In the genomic region with DNA sequence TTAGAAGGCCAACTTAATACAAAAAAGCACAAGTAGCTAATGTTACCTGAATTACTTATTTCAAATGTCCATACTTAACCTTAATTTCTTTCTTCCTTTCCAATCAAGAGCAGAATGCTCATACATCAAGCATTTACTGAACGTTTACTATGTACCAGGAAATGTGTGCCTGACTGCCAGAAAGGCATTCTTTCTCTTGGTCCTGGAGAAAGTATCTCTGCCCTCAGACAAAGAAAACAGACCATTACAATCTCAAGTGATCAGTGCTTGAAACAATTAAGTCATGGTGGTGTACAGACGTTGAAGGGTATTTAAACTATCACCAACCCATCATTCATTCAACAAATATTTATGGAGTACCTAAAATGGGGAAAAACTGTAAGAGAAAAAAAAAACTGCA, we compare ENCODE assay signal across 29 cellular contexts. TPM values are rescaled to one million over a fixed set of nuclear protein-coding genes. Genes with fewer than 3 reads are reported as not detected.
DNase-seq lines count a peak whose midpoint lies in the region; ATAC-seq and TF ChIP-seq lines count a peak whose summit lies in the region.
"Had no signal": no experiment of that assay in that cellular context is flagged by ENCODE, and none has a peak within 500 bp of the region (broad histone marks: within the 10 kb centered on the region; RNA-seq: fewer than 3 reads in every experiment).

No MANE protein-coding gene starts in this region.

- WGBS in mammary epithelial cell (ENCODE audit: low coverage, missing lambda C conversion rate) = 32% methylated on average over 2 of the region's 2 CpGs

- no peak overlapping the region for H3K4me3 Mint-ChIP-seq in endothelial cell (ENCODE audit: unreplicated experiment)
- H3K4me3 Mint-ChIP-seq: activated CD8-positive, alpha-beta T cell treated with anti-CD3 and anti-CD28 coated beads, Interleukin-2, amount 10 ng/mL, durations not matched to agents 7 days and 5 days; effector memory CD8-positive, alpha-beta T cell; natural killer cell treated with Interleukin-12 subunit alpha and Interleukin-12 subunit beta and Interleukin-15 and Interleukin-18, amount 100 ng/mL, for 72 hours; stimulated activated effector memory CD8-positive, alpha-beta T cell treated with anti-CD3 and anti-CD28 coated beads, Interleukin-12 subunit alpha, Interleukin-12 subunit beta, amount 100 ng/mL, for 72 hours had no signal

- H3K9me3 ChIP-seq in HEK293 (ENCODE audit: control insufficient read depth, insufficient read depth, low read depth, low read length) (peaks cover 4% of the 10 kb centered on the region), parathyroid adenoma (ENCODE audit: control insufficient read depth, low read length) (no peaks in the 10 kb centered on the region), mammary epithelial cell (replicated peaks; ENCODE audit: insufficient read depth, low read length) (no peaks in the 10 kb centered on the region)
- H3K9me3 ChIP-seq: colonic mucosa, HAP-1 had no signal

- H3K4me2 ChIP-seq in parathyroid adenoma (ENCODE audit: low read length) (peak overlapping the region; percentile 4), mammary epithelial cell (ENCODE audit: insufficient read depth, low read depth, low read length) (no peak overlapping the region)
- H3K4me2 ChIP-seq: KMS-11 had no signal

- H4K20me1 ChIP-seq in mammary epithelial cell (ENCODE audit: insufficient read depth, low read length) = peaks cover 5% of the 10 kb centered on the region

- in situ Hi-C loops in mammary epithelial cell (cut with MboI; ENCODE audit: low sequenced_read_pairs in 2 of 2) = no loop called here

- peaks cover 2% of the 10 kb centered on the region for H3K27me3 Mint-ChIP-seq in endothelial cell (ENCODE audit: unreplicated experiment)
- H3K27me3 Mint-ChIP-seq: effector memory CD8-positive, alpha-beta T cell; natural killer cell treated with Interleukin-12 subunit alpha and Interleukin-12 subunit beta and Interleukin-15 and Interleukin-18, amount 100 ng/mL, for 72 hours had no signal

- H3K36me3 ChIP-seq in HEK293 (ENCODE audit: control insufficient read depth in 2 of 2, insufficient read depth in 1 of 2, low read length in 2 of 2) = peaks cover 19 to 39% of the 10 kb centered on the region in 2 experiments
- H3K36me3 ChIP-seq in parathyroid adenoma (ENCODE audit: control insufficient read depth, insufficient read depth, low read length) = no peaks in the 10 kb centered on the region
- H3K36me3 ChIP-seq in mammary epithelial cell (ENCODE audit: insufficient read depth, low read length) = peaks cover 3% of the 10 kb centered on the region
- H3K36me3 ChIP-seq: colonic mucosa had no signal

- H3K4me3 ChIP-seq in HEK293 (ENCODE audit: low read depth, low read length) (no peak overlapping the region), parathyroid adenoma (ENCODE audit: low read depth, low read length) (no peak overlapping the region), mammary epithelial cell (replicated peaks in 1 of 3; ENCODE audit: insufficient read depth in 1 of 3, low read depth in 2 of 3, low read length in 3 of 3) (no peak overlapping the region)
- H3K4me3 ChIP-seq: colonic mucosa, HAP-1, MG63, transverse colon had no signal

- POLR2A ChIA-PET in HEK293 (lab: Yijun Ruan, JAX) = no interaction called here

- CTCF ChIA-PET in HEK293 (lab: Yijun Ruan, JAX) = interaction anchor here (0.8 to 1.8 kb wide), 3 partner anchors 25 to 327 kb away, joined by 3 to 4 read pairs (median 3); no protein-coding TSS in a partner anchor
- CTCF ChIA-PET in mammary epithelial cell (lab: Charles Lee; ENCODE audit: low non-redundant PET) = no interaction called here

- H2AFZ ChIP-seq in parathyroid adenoma (no peak overlapping the region), mammary epithelial cell (ENCODE audit: low read depth, low read length) (no peak overlapping the region)

- no peak for TF ChIP-seq CTCF in HEK293 (tag by site-specific recombination; IDR thresholded peaks at IDR 0.05)
- no peak for TF ChIP-seq CTCF in endothelial cell (IDR thresholded peaks at IDR 0.05; ENCODE audit: unreplicated experiment)
- TF ChIP-seq CTCF in parathyroid adenoma (IDR thresholded peaks at IDR 0.05) = no peak
- TF ChIP-seq CTCF in mammary epithelial cell (conservative IDR thresholded peaks at IDR 0.05 in 1 of 2, IDR thresholded peaks at IDR 0.05 in 1 of 2; ENCODE audit: extremely low read depth in 1 of 2, insufficient read depth in 1 of 2, low read depth in 1 of 2, low read length in 2 of 2) = no peak

- H3K79me2 ChIP-seq in parathyroid adenoma = peaks cover 63% of the 10 kb centered on the region
- peaks cover 97% of the 10 kb centered on the region for H3K79me2 ChIP-seq in mammary epithelial cell (ENCODE audit: insufficient read depth, low read length)

- DNase-seq in GM03348 (ENCODE audit: low spot score) (peak; percentile 14), endothelial cell (ENCODE audit: low spot score) (no peak), mammary epithelial cell (no peak), left lobe of liver (ENCODE audit: low spot score) (no peak), NCI-H524 (lab: John Stamatoyannopoulos, UW) (no peak)
- DNase-seq: activated CD8-positive, alpha-beta T cell treated with anti-CD3 and anti-CD28 coated beads, Interleukin-2, amount 10 ng/mL, durations not matched to agents 7 days and 5 days; activated naive CD4-positive, alpha-beta T cell treated with anti-CD3 and anti-CD28 coated beads, Interleukin-2, amount 50 U/mL, for 16 hours; colonic mucosa; DMS79; effector memory CD8-positive, alpha-beta T cell; foreskin keratinocyte; GF-D8; head of caudate nucleus; kidney; MG63; NCI-H2029; NCI-H2227 treated with DMSO at 0.1 percent for 48 hours; SHP77; SW 1271; transverse colon had no signal

- intact Hi-C loops in mammary epithelial cell (cut with micrococcal nuclease) = no loop called here

- peak overlapping the region; percentile 1 for H3K27ac Mint-ChIP-seq in endothelial cell (ENCODE audit: unreplicated experiment)
- H3K27ac Mint-ChIP-seq: activated CD8-positive, alpha-beta T cell treated with anti-CD3 and anti-CD28 coated beads, Interleukin-2, amount 10 ng/mL, durations not matched to agents 7 days and 5 days; activated T-helper 2 cell treated with anti-CD3 and anti-CD28 coated beads, Interferon-gamma antibody, Interleukin-2, Interleukin-4, amounts not matched to agents 10 μg/mL and 5 μg/mL and 100 μg/mL, durations not matched to agents 14 hours and 24 hours and 36 hours; natural killer cell treated with Interleukin-12 subunit alpha and Interleukin-12 subunit beta and Interleukin-15 and Interleukin-18, amount 100 ng/mL, for 72 hours; stimulated activated effector memory CD8-positive, alpha-beta T cell treated with anti-CD3 and anti-CD28 coated beads, Interleukin-12 subunit alpha, Interleukin-12 subunit beta, amount 100 ng/mL, for 72 hours had no signal

- H3K27me3 ChIP-seq in parathyroid adenoma (ENCODE audit: control insufficient read depth, insufficient read depth, low read length) = no peaks in the 10 kb centered on the region
- H3K27me3 ChIP-seq in mammary epithelial cell (ENCODE audit: insufficient read depth, low read length) = no peaks in the 10 kb centered on the region
- H3K27me3 ChIP-seq: colonic mucosa, foreskin keratinocyte, MG63, transverse colon had no signal

- ATAC-seq in left lobe of liver = no peak
- ATAC-seq: activated CD8-positive, alpha-beta T cell treated with anti-CD3 and anti-CD28 coated beads, Interleukin-2, amount 10 ng/mL, durations not matched to agents 7 days and 5 days; effector memory CD8-positive, alpha-beta T cell; foreskin keratinocyte; natural killer cell treated with Interleukin-12 subunit alpha and Interleukin-12 subunit beta and Interleukin-15 and Interleukin-18, amount 100 ng/mL, for 72 hours; Panc1; stimulated activated effector memory CD8-positive, alpha-beta T cell treated with anti-CD3 and anti-CD28 coated beads, Interleukin-12 subunit alpha, Interleukin-12 subunit beta, amount 100 ng/mL, for 72 hours had no signal

- H3K4me1 ChIP-seq in HEK293 (ENCODE audit: control insufficient read depth, insufficient read depth, low read length) (0 out of 2 replicates have a peak, but pooled peaks cover 7% of the 10 kb centered on the region), parathyroid adenoma (no peaks in the 10 kb centered on the region), mammary epithelial cell (ENCODE audit: insufficient read depth, low read length) (no peaks in the 10 kb centered on the region)
- H3K4me1 ChIP-seq: colonic mucosa, foreskin keratinocyte, HAP-1 had no signal

- no TSS peak for BruUV-seq in mammary epithelial cell (replicated peaks; lab: Mats Ljungman, UMichigan)

- no peaks in the 10 kb centered on the region for H3K9me3 Mint-ChIP-seq in endothelial cell (ENCODE audit: unreplicated experiment)

- dilution Hi-C loops in mammary epithelial cell (cut with HindIII; ENCODE audit: low sequenced_read_pairs) = no loop called here

- H3K4me1 Mint-ChIP-seq in endothelial cell (ENCODE audit: unreplicated experiment) = peaks cover 10% of the 10 kb centered on the region

- H3K36me3 Mint-ChIP-seq in endothelial cell (ENCODE audit: low read depth, unreplicated experiment) = peaks cover 9% of the 10 kb centered on the region

- H3K27ac ChIP-seq in HEK293 (ENCODE audit: extremely low read depth, low read depth, low read length) (no peak overlapping the region), parathyroid adenoma (no peak overlapping the region), mammary epithelial cell (ENCODE audit: insufficient read depth, low read depth, low read length) (no peak overlapping the region)
- H3K27ac ChIP-seq: C4-2B, colonic mucosa, foreskin keratinocyte, KMS-11, transverse colon had no signal

- H3K9ac ChIP-seq in parathyroid adenoma = no peak overlapping the region
- no peak overlapping the region for H3K9ac ChIP-seq in mammary epithelial cell (ENCODE audit: insufficient read depth, low read length)
- H3K9ac ChIP-seq: KMS-11 had no signal

TF ChIP-seq in HEK293, 187 proteins besides CTCF, POLR2A, EP300 and RAD21 (continues in another document):
- TF ChIP-seq IKZF3 (tag by site-specific recombination; IDR thresholded peaks at IDR 0.05) = no peak
- TF ChIP-seq ZNF341 (tag by site-specific recombination; IDR thresholded peaks at IDR 0.05; ENCODE audit: low read depth) = no peak
- no peak for TF ChIP-seq GFI1B (tag by site-specific recombination; IDR thresholded peaks at IDR 0.05)
- no peak for TF ChIP-seq ZNF184 (tag by site-specific recombination; IDR thresholded peaks at IDR 0.05)
- no peak for TF ChIP-seq ZNF571 (tag by site-specific recombination; IDR thresholded peaks at IDR 0.05)
- TF ChIP-seq BCL11A (tag by site-specific recombination; IDR thresholded peaks at IDR 0.05; ENCODE audit: low read depth) = no peak
- TF ChIP-seq OVOL3 (tag by site-specific recombination; IDR thresholded peaks at IDR 0.05) = no peak
- no peak for TF ChIP-seq ZNF48 (tag by site-specific recombination; IDR thresholded peaks at IDR 0.05)
- no peak for TF ChIP-seq ZBTB17 (tag by site-specific recombination; IDR thresholded peaks at IDR 0.05)

RNA-seq across cellular contexts. Expression of gene CSNK2A1, which starts 26.4 kb away (rescaled TPM):
- 128 TPM for total RNA-seq in endothelial cell (ENCODE audit: unreplicated experiment)
- 100 to 1,000 TPM; 153 to 183 TPM for total RNA-seq in mammary epithelial cell
- 94.6 TPM for polyA plus RNA-seq in mammary epithelial cell
- polyA minus RNA-seq in mammary epithelial cell = 154 TPM
- total RNA-seq in left lobe of liver = 33.6 TPM

RNA-seq across cellular contexts. Expression of gene TBC1D20, which starts 54.9 kb away (rescaled TPM):
- total RNA-seq in endothelial cell (ENCODE audit: unreplicated experiment) (29.9 TPM), mammary epithelial cell (10 to 100 TPM; 36.5 to 43.2 TPM), left lobe of liver (12.6 TPM)
- 31.9 TPM for polyA plus RNA-seq in mammary epithelial cell
- 36.3 TPM for polyA minus RNA-seq in mammary epithelial cell
